Comparison of ENCODE assay signal across 31 cellular contexts in the genomic region with DNA sequence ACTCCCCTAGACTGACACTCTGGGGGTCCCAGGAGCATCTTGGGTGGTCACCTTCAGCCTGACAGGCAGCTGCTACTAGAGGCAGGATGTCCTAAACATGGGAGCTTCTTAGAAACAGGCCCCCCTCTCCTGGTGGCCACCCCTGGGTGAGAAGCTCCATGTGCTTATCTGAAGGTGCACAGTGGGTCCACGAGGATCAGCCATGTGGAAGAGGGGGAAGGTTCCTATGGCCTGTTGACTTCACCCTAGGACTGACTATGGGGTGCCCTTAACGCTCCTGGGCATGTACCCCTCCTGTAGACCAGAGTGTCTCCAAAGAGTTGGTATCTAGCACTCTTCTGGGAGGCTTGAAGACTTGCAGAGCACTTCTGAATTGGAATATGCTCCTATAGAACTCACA. TPM values are rescaled to one million over a fixed set of nuclear protein-coding genes. Genes with fewer than 3 reads are reported as not detected.
DNase-seq lines count a peak whose midpoint lies in the region; ATAC-seq, FAIRE-seq and TF ChIP-seq lines count a peak whose summit lies in the region.
"Had no signal": no experiment of that assay in that cellular context is flagged by ENCODE, and none has a peak within 500 bp of the region (broad histone marks: within the 10 kb centered on the region; RNA-seq: fewer than 3 reads in every experiment).

No MANE protein-coding gene starts in this region.

- H3K27me3 ChIP-seq in HepG2 (ENCODE audit: control insufficient read depth in 1 of 2, insufficient read depth in 2 of 2, low read length in 2 of 2), result peaks cover 1 to 20% of the 10 kb centered on the region in 2 experiments; a peak in 3 of 5 replicates
- no peaks in the 10 kb centered on the region for H3K27me3 ChIP-seq in right lobe of liver
- H3K27me3 ChIP-seq in K562 (ENCODE audit: control insufficient read depth in 2 of 2, insufficient read depth in 2 of 2, low read length in 2 of 2), result peaks cover 30 to 60% of the 10 kb centered on the region in 2 experiments; a peak in 3 of 5 replicates
- H3K27me3 ChIP-seq: BE2C; BLaER1; BLaER1 treated with 17β-estradiol and CSF1 and Interleukin-3, amounts not matched to agents 10 nM and 100 nM had no signal

- TF ChIP-seq EP300 in HepG2 (IDR thresholded peaks at IDR 0.05; ENCODE audit: low read depth in 2 of 2, low read length in 2 of 2) (no peak), HepG2 (CRISPR knock-in tag; IDR thresholded peaks at IDR 0.05; ENCODE audit: borderline replicate concordance) (no peak), K562 (IDR thresholded peaks at IDR 0.05; ENCODE audit: low read length) (no peak)

- CTCF ChIA-PET in HepG2 (lab: Yijun Ruan, JAX; ENCODE audit: low intra/inter-chr PET ratio, low total read pairs), result no interaction called here
- CTCF ChIA-PET in K562 (lab: Yijun Ruan, JAX; ENCODE audit: low intra/inter-chr PET ratio), result no interaction called here

- H3K9ac ChIP-seq in HepG2 (ENCODE audit: insufficient read depth, low read depth, low read length), result no peak overlapping the region
- no peak overlapping the region for H3K9ac ChIP-seq in K562 (ENCODE audit: insufficient read depth in 1 of 2, low read depth in 2 of 2, low read length in 2 of 2)
- H3K9ac ChIP-seq: BLaER1; BLaER1 treated with 17β-estradiol and CSF1 and Interleukin-3, amounts not matched to agents 10 nM and 100 nM had no signal

- TF ChIP-seq RAD21 in HepG2 (CRISPR knock-in tag; IDR thresholded peaks at IDR 0.05), result no peak
- no peak for TF ChIP-seq RAD21 in K562 (CRISPR knock-in tag; conservative IDR thresholded peaks at IDR 0.05 in 1 of 2, IDR thresholded peaks at IDR 0.05 in 1 of 2)

- BruUV-seq in HepG2 (replicated peaks; lab: Mats Ljungman, UMichigan) (no TSS peak), K562 (replicated peaks; lab: Mats Ljungman, UMichigan) (no TSS peak)

- no peaks in the 10 kb centered on the region for H3K9me1 ChIP-seq in K562 (ENCODE audit: control insufficient read depth, insufficient read depth, low read length)

- in situ Hi-C loops in HepG2 (cut with HindIII; ENCODE audit: extremely low pct_ligation_motif_present, low pct_unique_long_range_greater_than_20kb), result no loop called here
- in situ Hi-C loops in K562 (cut with MboI), result no loop called here

- H3K27ac ChIP-seq in HepG2 (ENCODE audit: extremely low read length, insufficient read depth, low read length) (no peak overlapping the region), right lobe of liver (no peak overlapping the region), K562 (ENCODE audit: extremely low read depth, low read depth, low read length) (no peak overlapping the region)
- H3K27ac ChIP-seq: 22Rv1; A549; BLaER1; BLaER1 treated with 17β-estradiol and CSF1 and Interleukin-3, amounts not matched to agents 10 nM and 100 nM; C4-2B had no signal

- H3K79me2 ChIP-seq in HepG2 (ENCODE audit: insufficient read depth, low read length) (no peaks in the 10 kb centered on the region), K562 (ENCODE audit: control insufficient read depth, insufficient read depth, low read length) (no peaks in the 10 kb centered on the region)

- FAIRE-seq in HepG2 (lab: Jason Lieb, UNC) (no peak), K562 (lab: Jason Lieb, UNC) (no peak)
- FAIRE-seq: A204.1, A549, D721Med had no signal

- TF ChIP-seq CTCF in HepG2 (CRISPR knock-in tag; IDR thresholded peaks at IDR 0.05) (no peak), right lobe of liver (IDR thresholded peaks at IDR 0.05) (no peak), K562 (IDR thresholded peaks at IDR 0.05 in 2 of 3, conservative IDR thresholded peaks at IDR 0.05 in 1 of 3; ENCODE audit: insufficient read depth in 2 of 3, low read depth in 1 of 3, low read length in 3 of 3) (no peak)

- ATAC-seq in HepG2, result no peak
- no peak for ATAC-seq in right lobe of liver
- ATAC-seq in K562, result no peak
- ATAC-seq: A549; CD8-positive, alpha-beta T cell had no signal

- TF ChIP-seq POLR2A in HepG2 (IDR thresholded peaks at IDR 0.05; ENCODE audit: insufficient read depth in 1 of 2, low read depth in 2 of 2, low read length in 2 of 2) (no peak), right lobe of liver (IDR thresholded peaks at IDR 0.05) (no peak), K562 (conservative IDR thresholded peaks at IDR 0.05) (no peak)

- intact Hi-C loops in HepG2 (cut with micrococcal nuclease; ENCODE audit: unreplicated experiment) (no loop called here), right lobe of liver (cut with DNase I) (no loop called here), K562 (cut with micrococcal nuclease) (no loop called here)

- no peak for DNase-seq in HepG2 (ENCODE audit: low spot score)
- DNase-seq in right lobe of liver, result no peak
- no peak for DNase-seq in K562 (ENCODE audit: extremely low read depth in 1 of 4, low spot score in 3 of 4)
- no peak for DNase-seq in DMS 273 (lab: John Stamatoyannopoulos, UW; ENCODE audit: unreplicated experiment)
- DNase-seq: 8988T; ACHN; AML-193; BE2C; C1 segment of cervical spinal cord; Caco-2; Calu3; CD4-positive, alpha-beta memory T cell; CD4-positive, alpha-beta T cell; CD4-positive, CD25-positive, alpha-beta regulatory T cell; CD8-positive, alpha-beta memory T cell; CD8-positive, alpha-beta T cell; COR-L47; DMS 273 treated with DMSO at 0.1 percent for 48 hours; DMS153; DMS53; DMS79; DMS79 treated with DMSO at 0.1 percent for 48 hours; DND-41; EL had no signal

- H3K4me3 ChIP-seq in HepG2 (replicated peaks in 1 of 3; ENCODE audit: insufficient read depth in 1 of 3, low read depth in 2 of 3, low read length in 3 of 3) (no peak overlapping the region), right lobe of liver (no peak overlapping the region), K562 (no peak overlapping the region)
- H3K4me3 ChIP-seq: A549; BLaER1; BLaER1 treated with 17β-estradiol and CSF1 and Interleukin-3, amounts not matched to agents 10 nM and 100 nM had no signal

- no peaks in the 10 kb centered on the region for H4K20me1 ChIP-seq in HepG2 (ENCODE audit: insufficient read depth, low read length)
- no peaks in the 10 kb centered on the region for H4K20me1 ChIP-seq in K562 (replicated peaks; ENCODE audit: control insufficient read depth, insufficient read depth, low read length)
- H4K20me1 ChIP-seq: BLaER1; BLaER1 treated with 17β-estradiol and CSF1 and Interleukin-3, amounts not matched to agents 10 nM and 100 nM had no signal

- H3K36me3 ChIP-seq in HepG2 (replicated peaks in 1 of 2; ENCODE audit: control insufficient read depth in 1 of 2, insufficient read depth in 2 of 2, low read length in 2 of 2) (no peaks in the 10 kb centered on the region), right lobe of liver (no peaks in the 10 kb centered on the region), K562 (ENCODE audit: control insufficient read depth, insufficient read depth, low read length) (no peaks in the 10 kb centered on the region)
- H3K36me3 ChIP-seq: BE2C; BLaER1; BLaER1 treated with 17β-estradiol and CSF1 and Interleukin-3, amounts not matched to agents 10 nM and 100 nM had no signal

- POLR2A ChIA-PET in HepG2 (lab: Yijun Ruan, JAX) (no interaction called here), K562 (lab: Yijun Ruan, JAX) (interaction anchor here (11.9 kb wide), 1 partner anchor 20 kb away, joined by 216 read pairs; a partner anchor contains a TSS)

- no peak overlapping the region for H2AFZ ChIP-seq in HepG2 (ENCODE audit: low read length)
- H2AFZ ChIP-seq in K562 (ENCODE audit: low read depth, low read length), result no peak overlapping the region

- 0% methylated on average over 2 of the region's 2 CpGs for WGBS in HepG2 (ENCODE audit: low lambda C conversion rate)
- WGBS in right lobe of liver (ENCODE audit: insufficient coverage, low coverage, low lambda C conversion rate, missing lambda C conversion rate), result no CpG with 5 or more reads among the region's 2 CpGs
- WGBS in K562 (ENCODE audit: insufficient coverage, low coverage, missing lambda C conversion rate), result 0% methylated on average over 2 of the region's 2 CpGs

- H3K4me1 ChIP-seq in HepG2 (ENCODE audit: insufficient read depth, low read length), result no peaks in the 10 kb centered on the region
- H3K4me1 ChIP-seq in right lobe of liver, result no peaks in the 10 kb centered on the region
- H3K4me1 ChIP-seq in K562 (replicated peaks in 1 of 2; ENCODE audit: control insufficient read depth in 2 of 2, insufficient read depth in 2 of 2, low read length in 2 of 2), result no peaks in the 10 kb centered on the region
- H3K4me1 ChIP-seq: A549, BE2C, Caco-2 had no signal

- no peaks in the 10 kb centered on the region for H3K9me3 ChIP-seq in HepG2 (ENCODE audit: low read length)
- no peaks in the 10 kb centered on the region for H3K9me3 ChIP-seq in right lobe of liver
- no peaks in the 10 kb centered on the region for H3K9me3 ChIP-seq in K562 (replicated peaks; ENCODE audit: control insufficient read depth, insufficient read depth, low read depth, low read length)
- H3K9me3 ChIP-seq: A549, BE2C, BLaER1, Caco-2 had no signal

- no peak overlapping the region for H3K4me2 ChIP-seq in HepG2 (ENCODE audit: low read depth, low read length)
- H3K4me2 ChIP-seq in K562 (ENCODE audit: insufficient read depth, low read length), result no peak overlapping the region
- H3K4me2 ChIP-seq: A549; BLaER1; BLaER1 treated with 17β-estradiol and CSF1 and Interleukin-3, amounts not matched to agents 10 nM and 100 nM had no signal

RNA-seq across cellular contexts. Expression of a gene that starts 22.9 kb away (rescaled TPM):
- total RNA-seq in HepG2 (2016; rRNA removed; fragmentation: Illumina TruSeq; extraction: Trizol) (106 and 120 TPM in 2 replicates), right lobe of liver (100 to 1,000 TPM in 1 of 6 experiments, 10 to 100 TPM in 5; 65.1 to 149 (median 76.4) TPM), K562 (2014; rRNA removed) (151 and 154 TPM in 2 replicates), K562 (2014; rRNA removed; fragmentation: Illumina TruSeq; extraction: Trizol) (111 and 112 TPM in 2 replicates), K562 (2015; rRNA removed; fragmentation: Illumina TruSeq; extraction: Trizol) (120 and 124 TPM in 2 replicates), K562 (2021) (186 and 213 TPM in 2 replicates)
- total RNA-seq in HepG2 (2016; cell fraction: cytosol; rRNA removed; fragmentation: Illumina TruSeq; extraction: Trizol; ENCODE audit: low read depth), result 50.7 and 51.7 TPM in 2 replicates
- 98.1 and 109 TPM in 2 replicates for total RNA-seq in HepG2 (2016; cell fraction: insoluble cytoplasmic fraction; rRNA removed; fragmentation: Illumina TruSeq; extraction: Trizol)
- total RNA-seq in HepG2 (2016; cell fraction: membrane; rRNA removed; fragmentation: Illumina TruSeq; extraction: Trizol), result 54.9 and 56.0 TPM in 2 replicates
- total RNA-seq in HepG2 (2016; cell fraction: nucleus; rRNA removed; fragmentation: Illumina TruSeq; extraction: Trizol), result 57.3 and 65.4 TPM in 2 replicates
- polyA plus RNA-seq in HepG2 (2011; rRNA removed) (198 and 199 TPM in 2 replicates), K562 (2011; rRNA removed) (140 and 186 TPM in 2 replicates), K562 (2014; fragmentation: Illumina TruSeq; extraction: Trizol) (139 and 149 TPM in 2 replicates), K562 (2014; fragmentation: Nextera tagmentation; extraction: Ambion mirVana) (10 to 100 TPM; 16.1 to 23.0 TPM), K562 (2014; rRNA removed) (120 and 125 TPM in 2 replicates)
- 187 and 226 TPM in 2 replicates for polyA plus RNA-seq in HepG2 (2011; cell fraction: cytosol; rRNA removed)
- 166 and 177 TPM in 2 replicates for polyA plus RNA-seq in HepG2 (2011; cell fraction: nucleus; rRNA removed)
- polyA plus RNA-seq in HepG2 (2012), result 117 and 122 TPM in 2 replicates
- polyA plus RNA-seq in HepG2 (2016; cell fraction: cytosol; fragmentation: Illumina TruSeq; extraction: Trizol; ENCODE audit: low read depth), result 33.9 and 35.4 TPM in 2 replicates
- 136 and 179 TPM in 2 replicates for polyA plus RNA-seq in HepG2 (2016; cell fraction: insoluble cytoplasmic fraction; fragmentation: Illumina TruSeq; extraction: Trizol; ENCODE audit: low read depth)
- 47.7 and 51.7 TPM in 2 replicates for polyA plus RNA-seq in HepG2 (2016; cell fraction: membrane; fragmentation: Illumina TruSeq; extraction: Trizol; ENCODE audit: low read depth)
- polyA plus RNA-seq in HepG2 (2016; cell fraction: nucleus; fragmentation: Illumina TruSeq; extraction: Trizol; ENCODE audit: insufficient read depth, low read depth), result 118 and 124 TPM in 2 replicates
- 149 and 296 TPM in 2 replicates for polyA minus RNA-seq in HepG2 (2011; rRNA and poly(A)+ RNA removed; ENCODE audit: low replicate concordance)
- 111 and 136 TPM in 2 replicates for polyA minus RNA-seq in HepG2 (2011; cell fraction: cytosol; rRNA and poly(A)+ RNA removed)
- polyA minus RNA-seq in HepG2 (2011; cell fraction: nucleus; rRNA and poly(A)+ RNA removed), result 82.2 and 96.2 TPM in 2 replicates
- 72.4 and 125 TPM in 2 replicates for total RNA-seq in K562 (2011; cell fraction: chromatin; rRNA removed; ENCODE audit: low replicate concordance)
- 75.3 and 90.2 TPM in 2 replicates for total RNA-seq in K562 (2011; cell fraction: nucleolus; rRNA removed)
- 64.2 and 70.3 TPM in 2 replicates for total RNA-seq in K562 (2011; cell fraction: nucleoplasm; rRNA removed)
- 176 and 298 TPM in 2 replicates for polyA plus RNA-seq in K562 (2011; cell fraction: cytosol; rRNA removed)
- polyA plus RNA-seq in K562 (2011; cell fraction: nucleus; rRNA removed), result 133 and 190 TPM in 2 replicates
- polyA plus RNA-seq in K562 (2012), result 144 and 177 TPM in 2 replicates
- polyA minus RNA-seq in K562 (2011; rRNA and poly(A)+ RNA removed), result 188 and 256 TPM in 2 replicates
- 111 and 132 TPM in 2 replicates for polyA minus RNA-seq in K562 (2011; cell fraction: cytosol; rRNA and poly(A)+ RNA removed)
- 53.7 and 56.2 TPM in 2 replicates for polyA minus RNA-seq in K562 (2011; cell fraction: nucleus; rRNA and poly(A)+ RNA removed)
